Comparison of ENCODE assay signal across 8 cellular contexts in genomic region chr19:13212759-13213330, GRCh38.
A peak's percentile ranks its signal among the peaks of the same experiment; 100 is the strongest.
DNase-seq lines count a peak whose midpoint lies in the region; ATAC-seq and TF ChIP-seq lines count a peak whose summit lies in the region.

No MANE protein-coding gene starts in this region.

- H3K36me3 ChIP-seq in HEK293 (ENCODE audit: control insufficient read depth in 2 of 2, insufficient read depth in 1 of 2, low read length in 2 of 2), result no peaks in the 10 kb centered on the region

- DNase-seq in Ammon's horn (ENCODE audit: low spot score) (peak; percentile 22), SK-MEL-5 (ENCODE audit: low read depth, low spot score) (peak; percentile 70), left cardiac atrium (peak; percentile 58), hippocampal formation (lab: John Stamatoyannopoulos, UW) (no peak), NCI-H187 treated with DMSO at 0.1 percent for 48 hours (lab: John Stamatoyannopoulos, UW) (no peak)
- peak; percentile 91 for DNase-seq in activated effector memory CD4-positive, alpha-beta T cell treated with anti-CD3 and anti-CD28 coated beads, Interleukin-2, amount 50 U/mL, for 16 hours
- peak; percentile 75 for DNase-seq in stimulated activated CD4-positive, alpha-beta T cell treated with anti-CD3 and anti-CD28 coated beads, Interleukin-12 subunit alpha, Interleukin-12 subunit beta, amount 100 ng/mL, for 4 hours

- no peak overlapping the region for H3K27ac ChIP-seq in HEK293 (ENCODE audit: extremely low read depth, low read depth, low read length)

- no peak; the same call in none of the 2 replicates for TF ChIP-seq CTCF in HEK293 (tag by site-specific recombination; IDR thresholded peaks at IDR 0.05)

- POLR2A ChIA-PET in HEK293 (lab: Yijun Ruan, JAX), result interaction anchor here (2.0 kb wide), 1 partner anchor 60 kb away, joined by 6 read pairs; no protein-coding TSS in a partner anchor

- H3K4me1 ChIP-seq in HEK293 (ENCODE audit: control insufficient read depth, insufficient read depth, low read length), result no peaks in the 10 kb centered on the region

- in situ Hi-C loops in SK-MEL-5 (cut with HindIII; ENCODE audit: low pct_unique_long_range_greater_than_20kb, low sequenced_read_pairs), result no loop called here

- no peak overlapping the region for H3K4me3 ChIP-seq in HEK293 (ENCODE audit: low read depth, low read length)

- CTCF ChIA-PET in HEK293 (lab: Yijun Ruan, JAX), result interaction anchor here (0.7 to 2.7 kb wide), 9 partner anchors 8 to 97 kb away, joined by 3 to 13 read pairs (median 3); no protein-coding TSS in a partner anchor

- intact Hi-C loops in left cardiac atrium (cut with DNase I), result no loop called here

- ATAC-seq in left cardiac atrium, result peak in 1 of 2 donors; percentile 26

- H3K9me3 ChIP-seq in HEK293 (ENCODE audit: control insufficient read depth, insufficient read depth, low read depth, low read length), result no peaks in the 10 kb centered on the region

TF ChIP-seq in HEK293, 187 proteins besides CTCF, POLR2A, EP300 and RAD21 (continues in another document):
- 0 out of 2 replicates have a peak, but pooled peaks have one; percentile 28 for TF ChIP-seq ZNF2 (tag by site-specific recombination; IDR thresholded peaks at IDR 0.05)
- TF ChIP-seq ZFHX2 (tag by site-specific recombination; conservative IDR thresholded peaks at IDR 0.05), result 0 out of 2 replicates have a peak, but pooled peaks have one; percentile 8
- 0 out of 2 replicates have a peak, but pooled peaks have one; percentile 39 for TF ChIP-seq ZNF843 (tag by site-specific recombination; IDR thresholded peaks at IDR 0.05)
- TF ChIP-seq ZFP69B (tag by site-specific recombination; IDR thresholded peaks at IDR 0.05), result peak; percentile 31; the same call in 1 of the 2 replicates
- no peak for TF ChIP-seq ATF2 (tag by site-specific recombination; IDR thresholded peaks at IDR 0.05; ENCODE audit: low read depth)
- peak; percentile 54 for TF ChIP-seq ZNF654 (tag by site-specific recombination; IDR thresholded peaks at IDR 0.05; ENCODE audit: low read depth)
- TF ChIP-seq, protein P1, sequence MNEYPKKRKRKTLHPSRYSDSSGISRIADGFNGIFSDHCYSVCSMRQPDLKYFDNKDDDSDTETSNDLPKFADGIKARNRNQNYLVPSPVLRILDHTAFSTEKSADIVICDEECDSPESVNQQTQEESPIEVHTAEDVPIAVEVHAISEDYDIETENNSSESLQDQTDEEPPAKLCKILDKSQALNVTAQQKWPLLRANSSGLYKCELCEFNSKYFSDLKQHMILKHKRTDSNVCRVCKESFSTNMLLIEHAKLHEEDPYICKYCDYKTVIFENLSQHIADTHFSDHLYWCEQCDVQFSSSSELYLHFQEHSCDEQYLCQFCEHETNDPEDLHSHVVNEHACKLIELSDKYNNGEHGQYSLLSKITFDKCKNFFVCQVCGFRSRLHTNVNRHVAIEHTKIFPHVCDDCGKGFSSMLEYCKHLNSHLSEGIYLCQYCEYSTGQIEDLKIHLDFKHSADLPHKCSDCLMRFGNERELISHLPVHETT (tag by site-specific recombination; IDR thresholded peaks at IDR 0.05), result peak; percentile 52; the same call in 1 of the 2 replicates
- TF ChIP-seq ZNF366 (tag by site-specific recombination; conservative IDR thresholded peaks at IDR 0.05), result peak; percentile 36; the same call in 1 of the 2 replicates
- TF ChIP-seq ZNF324 (tag by site-specific recombination; IDR thresholded peaks at IDR 0.05), result no peak; the same call in 1 of the 2 replicates
- TF ChIP-seq, protein P2, sequence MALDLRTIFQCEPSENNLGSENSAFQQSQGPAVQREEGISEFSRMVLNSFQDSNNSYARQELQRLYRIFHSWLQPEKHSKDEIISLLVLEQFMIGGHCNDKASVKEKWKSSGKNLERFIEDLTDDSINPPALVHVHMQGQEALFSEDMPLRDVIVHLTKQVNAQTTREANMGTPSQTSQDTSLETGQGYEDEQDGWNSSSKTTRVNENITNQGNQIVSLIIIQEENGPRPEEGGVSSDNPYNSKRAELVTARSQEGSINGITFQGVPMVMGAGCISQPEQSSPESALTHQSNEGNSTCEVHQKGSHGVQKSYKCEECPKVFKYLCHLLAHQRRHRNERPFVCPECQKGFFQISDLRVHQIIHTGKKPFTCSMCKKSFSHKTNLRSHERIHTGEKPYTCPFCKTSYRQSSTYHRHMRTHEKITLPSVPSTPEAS (tag by site-specific recombination; IDR thresholded peaks at IDR 0.05), result peak; percentile 63
- TF ChIP-seq ZNF341 (tag by site-specific recombination; IDR thresholded peaks at IDR 0.05; ENCODE audit: low read depth), result no peak
- no peak for TF ChIP-seq ZNF155 (tag by site-specific recombination; IDR thresholded peaks at IDR 0.05)
- TF ChIP-seq, protein P3, sequence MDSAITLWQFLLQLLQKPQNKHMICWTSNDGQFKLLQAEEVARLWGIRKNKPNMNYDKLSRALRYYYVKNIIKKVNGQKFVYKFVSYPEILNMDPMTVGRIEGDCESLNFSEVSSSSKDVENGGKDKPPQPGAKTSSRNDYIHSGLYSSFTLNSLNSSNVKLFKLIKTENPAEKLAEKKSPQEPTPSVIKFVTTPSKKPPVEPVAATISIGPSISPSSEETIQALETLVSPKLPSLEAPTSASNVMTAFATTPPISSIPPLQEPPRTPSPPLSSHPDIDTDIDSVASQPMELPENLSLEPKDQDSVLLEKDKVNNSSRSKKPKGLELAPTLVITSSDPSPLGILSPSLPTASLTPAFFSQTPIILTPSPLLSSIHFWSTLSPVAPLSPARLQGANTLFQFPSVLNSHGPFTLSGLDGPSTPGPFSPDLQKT (IDR thresholded peaks at IDR 0.05; ENCODE audit: borderline replicate concordance, low read depth, low read length), result no peak
- peak; percentile 35; the same call in 1 of the 2 replicates for TF ChIP-seq ZNF629 (tag by site-specific recombination; IDR thresholded peaks at IDR 0.05)
- TF ChIP-seq ZNF623 (tag by site-specific recombination; IDR thresholded peaks at IDR 0.05), result peak; percentile 87
- 0 out of 2 replicates have a peak, but pooled peaks have one; percentile 26 for TF ChIP-seq ZNF610 (tag by site-specific recombination; IDR thresholded peaks at IDR 0.05; ENCODE audit: borderline replicate concordance)
- TF ChIP-seq SP7 (tag by site-specific recombination; IDR thresholded peaks at IDR 0.05), result 0 out of 2 replicates have a peak, but pooled peaks have one; percentile 18
- TF ChIP-seq ZXDB (tag by site-specific recombination; IDR thresholded peaks at IDR 0.05), result 0 out of 2 replicates have a peak, but pooled peaks have one; percentile 19
- TF ChIP-seq, protein P4, sequence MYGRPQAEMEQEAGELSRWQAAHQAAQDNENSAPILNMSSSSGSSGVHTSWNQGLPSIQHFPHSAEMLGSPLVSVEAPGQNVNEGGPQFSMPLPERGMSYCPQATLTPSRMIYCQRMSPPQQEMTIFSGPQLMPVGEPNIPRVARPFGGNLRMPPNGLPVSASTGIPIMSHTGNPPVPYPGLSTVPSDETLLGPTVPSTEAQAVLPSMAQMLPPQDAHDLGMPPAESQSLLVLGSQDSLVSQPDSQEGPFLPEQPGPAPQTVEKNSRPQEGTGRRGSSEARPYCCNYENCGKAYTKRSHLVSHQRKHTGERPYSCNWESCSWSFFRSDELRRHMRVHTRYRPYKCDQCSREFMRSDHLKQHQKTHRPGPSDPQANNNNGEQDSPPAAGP (tag by site-specific recombination; IDR thresholded peaks at IDR 0.05), result 0 out of 2 replicates have a peak, but pooled peaks have one; percentile 59
- no peak for TF ChIP-seq ZNF510 (tag by site-specific recombination; IDR thresholded peaks at IDR 0.05; ENCODE audit: insufficient replicate concordance)
- TF ChIP-seq ZBTB17 (tag by site-specific recombination; IDR thresholded peaks at IDR 0.05), result 0 out of 2 replicates have a peak, but pooled peaks have one; percentile 21
- TF ChIP-seq ZBTB21 (tag by site-specific recombination; IDR thresholded peaks at IDR 0.05), result 0 out of 2 replicates have a peak, but pooled peaks have one; percentile 6
- TF ChIP-seq ZNF580 (tag by site-specific recombination; IDR thresholded peaks at IDR 0.05), result peak; percentile 97
- TF ChIP-seq KLF8 (tag by site-specific recombination; IDR thresholded peaks at IDR 0.05), result 0 out of 2 replicates have a peak, but pooled peaks have one; percentile 18
- 0 out of 2 replicates have a peak, but pooled peaks have one; percentile 15 for TF ChIP-seq ZNF394 (tag by site-specific recombination; IDR thresholded peaks at IDR 0.05; ENCODE audit: borderline replicate concordance)
- TF ChIP-seq ZNF785 (tag by site-specific recombination; IDR thresholded peaks at IDR 0.05), result no peak
- peak; percentile 22 for TF ChIP-seq ZBTB26 (tag by site-specific recombination; optimal IDR thresholded peaks at IDR 0.05)
- TF ChIP-seq ZNF76 (tag by site-specific recombination; IDR thresholded peaks at IDR 0.05; ENCODE audit: borderline replicate concordance, low read depth), result peak; percentile 71

Comparison
In these comparisons a context has a peak if more than half of its experiments do, and no peak if none do; other contexts are left out.
1. DNase-seq: peak in Ammon's horn (single experiment), SK-MEL-5 (single experiment), activated effector memory CD4-positive, alpha-beta T cell treated with anti-CD3 and anti-CD28 coated beads, Interleukin-2, amount 50 U/mL, for 16 hours (single experiment), left cardiac atrium (single experiment) and stimulated activated CD4-positive, alpha-beta T cell treated with anti-CD3 and anti-CD28 coated beads, Interleukin-12 subunit alpha, Interleukin-12 subunit beta, amount 100 ng/mL, for 4 hours (single experiment); none in hippocampal formation (0 of 2) and NCI-H187 treated with DMSO at 0.1 percent for 48 hours (single experiment).